25 cellular contexts compared by ENCODE assay signal in genomic region chr3:48271763-48272498, GRCh38. TPM values are rescaled to one million over a fixed set of nuclear protein-coding genes. Genes with fewer than 3 reads are reported as not detected.
DNase-seq lines count a peak whose midpoint lies in the region; ATAC-seq, FAIRE-seq and TF ChIP-seq lines count a peak whose summit lies in the region.
"Had no signal": no experiment of that assay in that cellular context is flagged by ENCODE, and none has a peak within 500 bp of the region (broad histone marks: within the 10 kb centered on the region; RNA-seq: fewer than 3 reads in every experiment).

No MANE protein-coding gene starts in this region.

- POLR2A ChIA-PET in K562 (lab: Yijun Ruan, JAX), result interaction anchor here (1.1 to 1.7 kb wide), 6 partner anchors 13 to 168 kb away, joined by 3 to 6 read pairs (median 4); partner anchors contain the start of genes CCDC51, TMA7 and ZNF589

- no peaks in the 10 kb centered on the region for H4K20me1 ChIP-seq in K562 (replicated peaks; ENCODE audit: control insufficient read depth, insufficient read depth, low read length)

- H3K36me3 ChIP-seq in heart right ventricle (peaks cover 0 to 33% (median 0%) of the 10 kb centered on the region in 9 donors), K562 (ENCODE audit: control insufficient read depth, insufficient read depth, low read length) (peaks cover 31% of the 10 kb centered on the region; the same call in 2 of the 3 replicates), kidney (ENCODE audit: control insufficient read depth in 1 of 2, insufficient read depth in 2 of 2, low read length in 2 of 2) (peaks cover 5 to 15% of the 10 kb centered on the region in 2 donors), esophagus squamous epithelium (peaks cover 0 to 12% (median 0%) of the 10 kb centered on the region in 3 donors)

- TF ChIP-seq POLR2A in K562 (conservative IDR thresholded peaks at IDR 0.05) (no peak), esophagus squamous epithelium (IDR thresholded peaks at IDR 0.05) (no peak)

- H3K4me2 ChIP-seq in K562 (ENCODE audit: insufficient read depth, low read length), result no peak overlapping the region

- WGBS in right cardiac atrium, result 98% methylated on average over 38 of the region's 38 CpGs
- 96 to 97% methylated on average over 38 of the region's 38 CpGs for WGBS in heart right ventricle, 2 donors
- 94% methylated on average over 7 of the region's 38 CpGs for WGBS in K562 (ENCODE audit: insufficient coverage, low coverage, missing lambda C conversion rate)
- 90 to 97% methylated on average over 2 to 6 of the region's 38 CpGs for WGBS in esophagus squamous epithelium, 2 donors

- H3K4me3 Mint-ChIP-seq in stimulated activated effector memory CD8-positive, alpha-beta T cell treated with anti-CD3 and anti-CD28 coated beads, Interleukin-12 subunit alpha, Interleukin-12 subunit beta, amount 100 ng/mL, for 72 hours, result no peak overlapping the region

- peak overlapping the region; percentile 2 for H3K27ac Mint-ChIP-seq in stimulated activated effector memory CD8-positive, alpha-beta T cell treated with anti-CD3 and anti-CD28 coated beads, Interleukin-12 subunit alpha, Interleukin-12 subunit beta, amount 100 ng/mL, for 72 hours

- no peaks in the 10 kb centered on the region for H3K9me3 Mint-ChIP-seq in stimulated activated effector memory CD8-positive, alpha-beta T cell treated with anti-CD3 and anti-CD28 coated beads, Interleukin-12 subunit alpha, Interleukin-12 subunit beta, amount 100 ng/mL, for 72 hours

- no peaks in the 10 kb centered on the region for H3K27me3 ChIP-seq in right cardiac atrium (ENCODE audit: control insufficient read depth, insufficient read depth)
- no peaks in the 10 kb centered on the region for H3K27me3 ChIP-seq in heart right ventricle
- no peaks in the 10 kb centered on the region for H3K27me3 ChIP-seq in K562 (ENCODE audit: control insufficient read depth in 2 of 2, insufficient read depth in 2 of 2, low read length in 2 of 2)
- no peaks in the 10 kb centered on the region for H3K27me3 ChIP-seq in esophagus squamous epithelium

- H3K9me1 ChIP-seq in K562 (ENCODE audit: control insufficient read depth, insufficient read depth, low read length), result no peaks in the 10 kb centered on the region

- peak in 2 of 3 donors; percentile 51 to 56 for DNase-seq in right cardiac atrium
- no peak for DNase-seq in heart right ventricle
- DNase-seq in K562 (ENCODE audit: extremely low read depth in 1 of 4, low spot score in 3 of 4), result no peak
- DNase-seq in kidney, result peak; percentile 76
- no peak for DNase-seq in stimulated activated effector memory CD8-positive, alpha-beta T cell treated with anti-CD3 and anti-CD28 coated beads, Interleukin-12 subunit alpha, Interleukin-12 subunit beta, amount 100 ng/mL, for 72 hours (ENCODE audit: low spot score in 2 of 2)
- DNase-seq in esophagus squamous epithelium (lab: John Stamatoyannopoulos, UW), result no peak
- DNase-seq in RPMI8226, result no peak
- no peak for DNase-seq in stimulated activated CD4-positive, alpha-beta T cell treated with anti-CD3 and anti-CD28 coated beads, Interleukin-12 subunit alpha, Interleukin-12 subunit beta, amount 100 ng/mL, for 4 hours
- DNase-seq: Calu3, DMS79 treated with DMSO at 0.1 percent for 48 hours, HCEC 1CT, Karpas-422, NCI-H1092, NCI-H1417 treated with DMSO at 0.1 percent for 48 hours, NCI-H1694 treated with DMSO at 0.1 percent for 48 hours, NCI-H2081 treated with DMSO at 0.1 percent for 48 hours, NCI-H2171, NCI-H226, NCI-H510A, NCI-H69, SHP77 had no signal

- peaks cover 35% of the 10 kb centered on the region for H3K4me1 Mint-ChIP-seq in stimulated activated effector memory CD8-positive, alpha-beta T cell treated with anti-CD3 and anti-CD28 coated beads, Interleukin-12 subunit alpha, Interleukin-12 subunit beta, amount 100 ng/mL, for 72 hours

- TF ChIP-seq EP300 in K562 (IDR thresholded peaks at IDR 0.05; ENCODE audit: low read length), result no peak

- no peak overlapping the region for H3K9ac ChIP-seq in K562 (ENCODE audit: insufficient read depth in 1 of 2, low read depth in 2 of 2, low read length in 2 of 2)
- no peak overlapping the region for H3K9ac ChIP-seq in kidney (ENCODE audit: low read length in 2 of 2)

- CTCF ChIA-PET in K562 (lab: Yijun Ruan, JAX; ENCODE audit: low intra/inter-chr PET ratio), result interaction anchor here (1.6 to 4.2 kb wide), 2 partner anchors 163 to 168 kb away, joined by 4 to 59 read pairs; partner anchors contain the start of genes CCDC51 and TMA7

- TF ChIP-seq RAD21 in K562 (CRISPR knock-in tag; conservative IDR thresholded peaks at IDR 0.05 in 1 of 2, IDR thresholded peaks at IDR 0.05 in 1 of 2), result no peak

- no peaks in the 10 kb centered on the region for H3K79me2 ChIP-seq in K562 (ENCODE audit: control insufficient read depth, insufficient read depth, low read length)

- no peaks in the 10 kb centered on the region for H3K4me1 ChIP-seq in right cardiac atrium (ENCODE audit: control insufficient read depth, insufficient read depth, low read length)
- peaks cover 0 to 15% (median 10%) of the 10 kb centered on the region in 9 donors for H3K4me1 ChIP-seq in heart right ventricle
- no peaks in the 10 kb centered on the region for H3K4me1 ChIP-seq in K562 (replicated peaks in 1 of 2; ENCODE audit: control insufficient read depth in 2 of 2, insufficient read depth in 2 of 2, low read length in 2 of 2)
- H3K4me1 ChIP-seq in kidney (ENCODE audit: control insufficient read depth in 1 of 2, insufficient read depth in 1 of 2, low read depth in 1 of 2, low read length in 2 of 2), result peaks cover 0 to 2% of the 10 kb centered on the region in 2 donors
- H3K4me1 ChIP-seq in esophagus squamous epithelium, result peaks cover 16 to 54% (median 20%) of the 10 kb centered on the region in 3 donors

- no peak overlapping the region for H3K27ac ChIP-seq in right cardiac atrium (ENCODE audit: low read length)
- no peak overlapping the region for H3K27ac ChIP-seq in heart right ventricle
- no peak overlapping the region for H3K27ac ChIP-seq in K562 (ENCODE audit: extremely low read depth, low read depth, low read length)
- no peak overlapping the region for H3K27ac ChIP-seq in kidney (ENCODE audit: low read depth in 2 of 2, low read length in 2 of 2)
- H3K27ac ChIP-seq in esophagus squamous epithelium, result no peak overlapping the region
- H3K27ac ChIP-seq: HL-60 had no signal

- no peaks in the 10 kb centered on the region for H3K9me3 ChIP-seq in right cardiac atrium (ENCODE audit: control insufficient read depth, low read length)
- H3K9me3 ChIP-seq in heart right ventricle, result no peaks in the 10 kb centered on the region
- H3K9me3 ChIP-seq in K562 (replicated peaks; ENCODE audit: control insufficient read depth, insufficient read depth, low read depth, low read length), result peaks cover 4% of the 10 kb centered on the region; the same call in 1 of the 2 replicates
- H3K9me3 ChIP-seq in kidney (ENCODE audit: control insufficient read depth in 1 of 2, low read length in 2 of 2), result no peaks in the 10 kb centered on the region
- no peaks in the 10 kb centered on the region for H3K9me3 ChIP-seq in esophagus squamous epithelium

- TF ChIP-seq CTCF in heart right ventricle (IDR thresholded peaks at IDR 0.05) (no peak), K562 (IDR thresholded peaks at IDR 0.05 in 2 of 3, conservative IDR thresholded peaks at IDR 0.05 in 1 of 3; ENCODE audit: insufficient read depth in 2 of 3, low read depth in 1 of 3, low read length in 3 of 3) (no peak), kidney (IDR thresholded peaks at IDR 0.05; ENCODE audit: borderline replicate concordance, extremely low read depth, insufficient read depth) (no peak), esophagus squamous epithelium (IDR thresholded peaks at IDR 0.05) (no peak)

- intact Hi-C loops in right cardiac atrium (cut with DNase I) (loop anchor here (2.0 to 10.0 kb wide), 4 partner anchors 160 to 273 kb away; partner anchors contain the start of gene PLXNB1 (in 1 of the 4)), heart right ventricle (cut with DNase I) (loop anchor here (2.0 to 10.0 kb wide), 8 partner anchors 123 to 283 kb away; partner anchors contain the start of genes PFKFB4 (in 3 of the 10) and PLXNB1 (in 1 of the 10)), K562 (cut with micrococcal nuclease) (loop anchor here (2.0 to 10.0 kb wide), 4 partner anchors 39 to 283 kb away; partner anchors contain the start of gene PFKFB4), kidney (cut with DNase I) (loop anchor here (10.0 kb wide), 1 partner anchor 163 kb away; the partner anchor contains the start of gene PLXNB1), esophagus squamous epithelium (cut with DNase I) (loop anchor here (2.0 kb wide), 1 partner anchor 163 kb away; no protein-coding TSS in a partner anchor)

- H3K4me3 ChIP-seq in right cardiac atrium (ENCODE audit: low read length), result no peak overlapping the region
- H3K4me3 ChIP-seq in heart right ventricle, result no peak overlapping the region
- no peak overlapping the region for H3K4me3 ChIP-seq in K562
- H3K4me3 ChIP-seq in kidney (ENCODE audit: low read length in 2 of 2), result no peak overlapping the region
- H3K4me3 ChIP-seq in esophagus squamous epithelium, result no peak overlapping the region

- H3K36me3 Mint-ChIP-seq in stimulated activated effector memory CD8-positive, alpha-beta T cell treated with anti-CD3 and anti-CD28 coated beads, Interleukin-12 subunit alpha, Interleukin-12 subunit beta, amount 100 ng/mL, for 72 hours, result peaks cover 34% of the 10 kb centered on the region

- FAIRE-seq in K562 (lab: Jason Lieb, UNC) (no peak), kidney (lab: Jason Lieb, UNC) (no peak)
- FAIRE-seq: GM18507 had no signal

- in situ Hi-C loops in K562 (cut with MboI), result loop anchor here (5.0 kb wide), 1 partner anchor 165 kb away; no protein-coding TSS in a partner anchor

- BruUV-seq in K562 (replicated peaks; lab: Mats Ljungman, UMichigan), result no TSS peak

- ATAC-seq in right cardiac atrium (no peak), heart right ventricle (no peak), K562 (no peak)
- ATAC-seq in stimulated activated effector memory CD8-positive, alpha-beta T cell treated with anti-CD3 and anti-CD28 coated beads, Interleukin-12 subunit alpha, Interleukin-12 subunit beta, amount 100 ng/mL, for 72 hours, result no peak

- H2AFZ ChIP-seq in K562 (ENCODE audit: low read depth, low read length), result no peak overlapping the region

RNA-seq across cellular contexts. Expression of gene NME6, which starts 29.2 kb away (rescaled TPM):
- total RNA-seq in right cardiac atrium (10 to 100 TPM; 17.0 to 20.3 (median 19.1) TPM), heart right ventricle (10 to 100 TPM; 15.9 to 25.7 (median 20.4) TPM), K562 (2014; rRNA removed) (22.5 and 27.2 TPM in 2 replicates), K562 (2014; rRNA removed; fragmentation: Illumina TruSeq; extraction: Trizol) (24.5 and 26.5 TPM in 2 replicates), K562 (2015; rRNA removed; fragmentation: Illumina TruSeq; extraction: Trizol) (32.9 and 35.0 TPM in 2 replicates), K562 (2021) (23.2 and 24.3 TPM in 2 replicates), kidney (32.9 TPM), esophagus squamous epithelium (10 to 100 TPM; 25.9 to 30.7 (median 27.2) TPM)
- polyA plus RNA-seq in right cardiac atrium (11.6 TPM), heart right ventricle (10 to 100 TPM in 1 of 2 donors, 1 to 10 TPM in 1; 9.1 to 15.5 TPM), K562 (2011; rRNA removed) (33.1 and 33.3 TPM in 2 replicates), K562 (2014; fragmentation: Illumina TruSeq; extraction: Trizol) (36.2 and 42.0 TPM in 2 replicates), K562 (2014; fragmentation: Nextera tagmentation; extraction: Ambion mirVana) (10 to 100 TPM; 66.8 to 80.0 TPM), K562 (2014; rRNA removed) (27.3 and 31.0 TPM in 2 replicates), kidney (ENCODE audit: insufficient read depth, low read depth, low replicate concordance) (19.9 TPM)
- 38.1 and 39.6 TPM in 2 replicates for total RNA-seq in K562 (2011; cell fraction: chromatin; rRNA removed; ENCODE audit: low replicate concordance)
- 20.5 and 24.2 TPM in 2 replicates for total RNA-seq in K562 (2011; cell fraction: nucleolus; rRNA removed)
- 39.3 and 53.9 TPM in 2 replicates for total RNA-seq in K562 (2011; cell fraction: nucleoplasm; rRNA removed)
- 43.2 and 63.3 TPM in 2 replicates for polyA plus RNA-seq in K562 (2011; cell fraction: cytosol; rRNA removed)
- 11.4 and 15.4 TPM in 2 replicates for polyA plus RNA-seq in K562 (2011; cell fraction: nucleus; rRNA removed)
- polyA plus RNA-seq in K562 (2012), result 21.8 and 25.1 TPM in 2 replicates
- 27.7 TPM in 2 replicates for polyA minus RNA-seq in K562 (2011; rRNA and poly(A)+ RNA removed)
- polyA minus RNA-seq in K562 (2011; cell fraction: cytosol; rRNA and poly(A)+ RNA removed), result 12.4 and 16.1 TPM in 2 replicates
- 8.1 and 13.0 TPM in 2 replicates for polyA minus RNA-seq in K562 (2011; cell fraction: nucleus; rRNA and poly(A)+ RNA removed)

RNA-seq across cellular contexts. Expression of gene ZNF589, which starts 31.0 kb away (rescaled TPM):
- total RNA-seq in right cardiac atrium (10 to 100 TPM; 11.4 to 18.5 (median 15.0) TPM), heart right ventricle (1 to 10 TPM; 3.6 to 7.0 (median 4.4) TPM), K562 (2014; rRNA removed) (13.9 and 17.6 TPM in 2 replicates), K562 (2014; rRNA removed; fragmentation: Illumina TruSeq; extraction: Trizol) (21.5 and 24.9 TPM in 2 replicates), K562 (2015; rRNA removed; fragmentation: Illumina TruSeq; extraction: Trizol) (20.1 and 20.8 TPM in 2 replicates), K562 (2021) (19.6 and 20.8 TPM in 2 replicates), kidney (13.3 TPM), esophagus squamous epithelium (10 to 100 TPM in 2 of 4 donors, 1 to 10 TPM in 2; 6.4 to 15.6 (median 10.8) TPM)
- polyA plus RNA-seq in right cardiac atrium (5.6 TPM), heart right ventricle (1 to 10 TPM; 2.9 to 5.9 TPM), K562 (2011; rRNA removed) (26.7 and 28.8 TPM in 2 replicates), K562 (2014; fragmentation: Illumina TruSeq; extraction: Trizol) (24.1 and 25.1 TPM in 2 replicates), K562 (2014; fragmentation: Nextera tagmentation; extraction: Ambion mirVana) (10 to 100 TPM in 1 of 2 experiments, 1 to 10 TPM in 1; 4.2 to 17.6 TPM), K562 (2014; rRNA removed) (23.2 and 23.9 TPM in 2 replicates), kidney (ENCODE audit: insufficient read depth, low read depth, low replicate concordance) (6.5 TPM)
- total RNA-seq in K562 (2011; cell fraction: chromatin; rRNA removed; ENCODE audit: low replicate concordance), result 68.3 and 75.9 TPM in 2 replicates
- total RNA-seq in K562 (2011; cell fraction: nucleolus; rRNA removed), result 29.9 and 35.9 TPM in 2 replicates
- 57.4 and 74.4 TPM in 2 replicates for total RNA-seq in K562 (2011; cell fraction: nucleoplasm; rRNA removed)
- polyA plus RNA-seq in K562 (2011; cell fraction: cytosol; rRNA removed), result 11.3 and 20.8 TPM in 2 replicates
- 78.0 and 81.2 TPM in 2 replicates for polyA plus RNA-seq in K562 (2011; cell fraction: nucleus; rRNA removed)
- polyA plus RNA-seq in K562 (2012), result 14.2 and 16.5 TPM in 2 replicates
- 24.3 and 27.1 TPM in 2 replicates for polyA minus RNA-seq in K562 (2011; rRNA and poly(A)+ RNA removed)
- 6.6 and 7.7 TPM in 2 replicates for polyA minus RNA-seq in K562 (2011; cell fraction: cytosol; rRNA and poly(A)+ RNA removed)
- 12.9 and 19.1 TPM in 2 replicates for polyA minus RNA-seq in K562 (2011; cell fraction: nucleus; rRNA and poly(A)+ RNA removed)

RNA-seq across cellular contexts. Expression of gene CAMP, which starts 48.6 kb away (rescaled TPM):
- 1 to 10 TPM in 1 of 4 donors, under 1 TPM in 3; 0.50 to 2.1 (median 0.73) TPM for total RNA-seq in right cardiac atrium
- polyA plus RNA-seq in right cardiac atrium, result 1.8 TPM
- total RNA-seq in heart right ventricle, result 1 to 10 TPM in 1 of 10 donors, under 1 TPM in 4, not detected in 5; 0.33 to 3.3 (median 0.42) TPM
- polyA plus RNA-seq in heart right ventricle, result 1 to 10 TPM; 2.3 to 4.1 TPM
- total RNA-seq in K562 (2011; cell fraction: chromatin; rRNA removed; ENCODE audit: low replicate concordance), result not detected in 2 replicates
- total RNA-seq in K562 (2011; cell fraction: nucleolus; rRNA removed), result not detected in 2 replicates
- not detected in 2 replicates for total RNA-seq in K562 (2011; cell fraction: nucleoplasm; rRNA removed)
- 0.29 TPM in 1 of 2 replicates, not detected in the other for total RNA-seq in K562 (2014; rRNA removed)
- not detected in 2 replicates for total RNA-seq in K562 (2014; rRNA removed; fragmentation: Illumina TruSeq; extraction: Trizol)
- total RNA-seq in K562 (2015; rRNA removed; fragmentation: Illumina TruSeq; extraction: Trizol), result not detected in 2 replicates
- total RNA-seq in K562 (2021), result 0.22 TPM in 1 of 2 replicates, not detected in the other
- polyA plus RNA-seq in K562 (2011; rRNA removed), result not detected in 2 replicates
- not detected in 2 replicates for polyA plus RNA-seq in K562 (2011; cell fraction: cytosol; rRNA removed)
- polyA plus RNA-seq in K562 (2011; cell fraction: nucleus; rRNA removed), result not detected in 2 replicates
- not detected in 2 replicates for polyA plus RNA-seq in K562 (2012)
- polyA plus RNA-seq in K562 (2014; fragmentation: Illumina TruSeq; extraction: Trizol), result not detected in 2 replicates
- not detected for polyA plus RNA-seq in K562 (2014; fragmentation: Nextera tagmentation; extraction: Ambion mirVana)
- not detected in 2 replicates for polyA plus RNA-seq in K562 (2014; rRNA removed)
- polyA minus RNA-seq in K562 (2011; rRNA and poly(A)+ RNA removed), result not detected in 2 replicates
- not detected in 2 replicates for polyA minus RNA-seq in K562 (2011; cell fraction: cytosol; rRNA and poly(A)+ RNA removed)
- not detected in 2 replicates for polyA minus RNA-seq in K562 (2011; cell fraction: nucleus; rRNA and poly(A)+ RNA removed)
- total RNA-seq in kidney, result not detected
- not detected for polyA plus RNA-seq in kidney (ENCODE audit: insufficient read depth, low read depth, low replicate concordance)
- under 1 TPM in 1 of 4 donors, not detected in 3; 0.76 TPM for total RNA-seq in esophagus squamous epithelium
- total RNA-seq: A172, Calu3 had no signal
- polyA plus RNA-seq: BJ had no signal

Comparison
In these comparisons a context has a peak if more than half of its experiments do, and no peak if none do; other contexts are left out.
1. DNase-seq: peak in right cardiac atrium (2 of 3) and kidney (single experiment); none in heart right ventricle (0 of 2), K562 (0 of 4), stimulated activated effector memory CD8-positive, alpha-beta T cell treated with anti-CD3 and anti-CD28 coated beads, Interleukin-12 subunit alpha, Interleukin-12 subunit beta, amount 100 ng/mL, for 72 hours (0 of 2), esophagus squamous epithelium (single experiment), RPMI8226 (single experiment) and stimulated activated CD4-positive, alpha-beta T cell treated with anti-CD3 and anti-CD28 coated beads, Interleukin-12 subunit alpha, Interleukin-12 subunit beta, amount 100 ng/mL, for 4 hours (single experiment).